ENCODE assay signal across 17 cellular contexts in genomic region chr16:27273330-27273669, GRCh38. TPM values are rescaled to one million over a fixed set of nuclear protein-coding genes. Genes with fewer than 3 reads are reported as not detected.
DNase-seq lines count a peak whose midpoint lies in the region; ATAC-seq, FAIRE-seq and TF ChIP-seq lines count a peak whose summit lies in the region.
"Had no signal": no experiment of that assay in that cellular context is flagged by ENCODE, and none has a peak within 500 bp of the region (broad histone marks: within the 10 kb centered on the region; RNA-seq: fewer than 3 reads in every experiment).

No MANE protein-coding gene starts in this region.

- no peak overlapping the region for H3K4me2 ChIP-seq in OCI-LY1 (ENCODE audit: low read length)
- H3K4me2 ChIP-seq: SK-N-SH had no signal

- peaks cover 8% of the 10 kb centered on the region for H3K9me3 Mint-ChIP-seq in activated CD4-positive, alpha-beta T cell treated with anti-CD3 and anti-CD28 coated beads, Interleukin-2, amount 10 ng/mL, durations not matched to agents 7 days and 5 days
- peaks cover 5% of the 10 kb centered on the region for H3K9me3 Mint-ChIP-seq in activated naive CD8-positive, alpha-beta T cell treated with anti-CD3 and anti-CD28 coated beads, Interleukin-2, amount 50 U/mL, for 24 hours

- no peak overlapping the region for H2AFZ ChIP-seq in OCI-LY1 (ENCODE audit: low read length)

- DNase-seq in activated CD4-positive, alpha-beta T cell treated with anti-CD3 and anti-CD28 coated beads, Interleukin-2, amount 10 ng/mL, durations not matched to agents 7 days and 5 days: no peak
- DNase-seq in activated CD4-positive, alpha-beta T cell treated with anti-CD3 and anti-CD28 coated beads for 4 hours: no peak
- DNase-seq in activated naive CD8-positive, alpha-beta T cell treated with anti-CD3 and anti-CD28 coated beads, Interleukin-2, amount 50 U/mL, for 24 hours: no peak
- DNase-seq in small intestine (no peak), A673 (ENCODE audit: low spot score) (no peak), germinal center (ENCODE audit: low spot score) (no peak)
- no peak for DNase-seq in effector CD4-positive, alpha-beta T cell
- DNase-seq: heart left ventricle, kidney, NCI-H2081, NCI-H524, pancreas, SK-N-SH, upper lobe of left lung had no signal

- H3K36me3 Mint-ChIP-seq in activated CD4-positive, alpha-beta T cell treated with anti-CD3 and anti-CD28 coated beads, Interleukin-2, amount 10 ng/mL, durations not matched to agents 7 days and 5 days (ENCODE audit: low read depth): peaks cover 9% of the 10 kb centered on the region
- H3K36me3 Mint-ChIP-seq in activated naive CD8-positive, alpha-beta T cell treated with anti-CD3 and anti-CD28 coated beads, Interleukin-2, amount 50 U/mL, for 24 hours (ENCODE audit: low read depth): peaks cover 15% of the 10 kb centered on the region

- peak overlapping the region; percentile 40 for H3K4me3 Mint-ChIP-seq in activated CD4-positive, alpha-beta T cell treated with anti-CD3 and anti-CD28 coated beads, Interleukin-2, amount 10 ng/mL, durations not matched to agents 7 days and 5 days
- peak overlapping the region; percentile 40 for H3K4me3 Mint-ChIP-seq in activated naive CD8-positive, alpha-beta T cell treated with anti-CD3 and anti-CD28 coated beads, Interleukin-2, amount 50 U/mL, for 24 hours
- H3K4me3 Mint-ChIP-seq: mesothelial cell of epicardium had no signal

- no peak for ATAC-seq in activated naive CD8-positive, alpha-beta T cell treated with anti-CD3 and anti-CD28 coated beads, Interleukin-2, amount 50 U/mL, for 24 hours
- ATAC-seq: heart left ventricle had no signal

- BruUV-seq in A673 (replicated peaks; lab: Mats Ljungman, UMichigan): no TSS peak

- TF ChIP-seq CTCF in OCI-LY1 (IDR thresholded peaks at IDR 0.05; ENCODE audit: low read length) (no peak), A673 (conservative IDR thresholded peaks at IDR 0.05; ENCODE audit: low read depth, low read length) (no peak)

- H3K4me1 ChIP-seq in OCI-LY1 (ENCODE audit: insufficient read depth, low read length, severe bottlenecking) (peaks cover 60% of the 10 kb centered on the region), small intestine (ENCODE audit: control insufficient read depth in 2 of 2, insufficient read depth in 1 of 2, low read depth in 1 of 2, low read length in 1 of 2) (peaks cover 2 to 5% of the 10 kb centered on the region in 2 donors), A673 (ENCODE audit: insufficient read depth, low read length, poor library complexity, severe bottlenecking) (peaks cover 8% of the 10 kb centered on the region)

- H4K20me1 ChIP-seq in OCI-LY1 (ENCODE audit: insufficient read depth, low read length): no peaks in the 10 kb centered on the region

- no peaks in the 10 kb centered on the region for H3F3A ChIP-seq in OCI-LY1 (ENCODE audit: insufficient read depth, low read length)

- H3K9me2 ChIP-seq in OCI-LY1 (ENCODE audit: low read depth, low read length): no peaks in the 10 kb centered on the region
- H3K9me2 ChIP-seq: SK-N-SH had no signal

- H3K9me3 ChIP-seq in OCI-LY1 (ENCODE audit: low read length) (no peaks in the 10 kb centered on the region), small intestine (ENCODE audit: control insufficient read depth, low read depth) (no peaks in the 10 kb centered on the region), A673 (ENCODE audit: low read depth, low read length, poor library complexity, severe bottlenecking) (no peaks in the 10 kb centered on the region)
- H3K9me3 ChIP-seq: heart left ventricle, pancreas, SK-N-SH, upper lobe of left lung had no signal

- POLR2A ChIA-PET in activated CD4-positive, alpha-beta T cell treated with anti-CD3 and anti-CD28 coated beads, Interleukin-2, amount 10 ng/mL, durations not matched to agents 7 days and 5 days (lab: Charles Lee): interaction anchor here (0.6 to 1.6 kb wide), 2 partner anchors 9 to 39 kb away, joined by 3 to 5 read pairs; no protein-coding TSS in a partner anchor
- POLR2A ChIA-PET in A673 (lab: Charles Lee; ENCODE audit: low non-redundant PET): interaction anchor here (0.6 kb wide), 1 partner anchor 10 kb away, joined by 3 read pairs; no protein-coding TSS in a partner anchor

- H3K36me3 ChIP-seq in OCI-LY1 (ENCODE audit: insufficient read depth, low read length) (no peaks in the 10 kb centered on the region), small intestine (ENCODE audit: control insufficient read depth in 2 of 2, insufficient read depth in 2 of 2, low read length in 2 of 2) (no peaks in the 10 kb centered on the region), A673 (ENCODE audit: insufficient read depth, low read length, poor library complexity, severe bottlenecking) (no peaks in the 10 kb centered on the region)
- H3K36me3 ChIP-seq: brain microvascular endothelial cell, heart left ventricle, pancreas, upper lobe of left lung had no signal

- H3K27me3 Mint-ChIP-seq in activated CD4-positive, alpha-beta T cell treated with anti-CD3 and anti-CD28 coated beads, Interleukin-2, amount 10 ng/mL, durations not matched to agents 7 days and 5 days: no peaks in the 10 kb centered on the region
- H3K27me3 Mint-ChIP-seq in activated naive CD8-positive, alpha-beta T cell treated with anti-CD3 and anti-CD28 coated beads, Interleukin-2, amount 50 U/mL, for 24 hours: no peaks in the 10 kb centered on the region

- CTCF ChIA-PET in activated CD4-positive, alpha-beta T cell treated with anti-CD3 and anti-CD28 coated beads, Interleukin-2, amount 10 ng/mL, durations not matched to agents 7 days and 5 days (lab: Charles Lee): interaction anchor here (0.6 to 2.8 kb wide), 9 partner anchors 8 to 106 kb away, joined by 3 to 7 read pairs (median 4); no protein-coding TSS in a partner anchor
- CTCF ChIA-PET in A673 (lab: Charles Lee): no interaction called here

- WGBS in small intestine, 3 donors: 90 to 96% (median 96%) methylated on average over 4 of the region's 4 CpGs

- intact Hi-C loops in A673 (cut with micrococcal nuclease; ENCODE audit: unreplicated experiment): no loop called here

- peaks cover 70% of the 10 kb centered on the region for H3K4me1 Mint-ChIP-seq in activated CD4-positive, alpha-beta T cell treated with anti-CD3 and anti-CD28 coated beads, Interleukin-2, amount 10 ng/mL, durations not matched to agents 7 days and 5 days
- H3K4me1 Mint-ChIP-seq in activated naive CD8-positive, alpha-beta T cell treated with anti-CD3 and anti-CD28 coated beads, Interleukin-2, amount 50 U/mL, for 24 hours: peaks cover 76% of the 10 kb centered on the region

- no peak overlapping the region for H3K4me3 ChIP-seq in OCI-LY1 (ENCODE audit: low read depth, low read length, poor library complexity, severe bottlenecking)
- no peak overlapping the region for H3K4me3 ChIP-seq in small intestine (ENCODE audit: low read depth in 1 of 2, low read length in 2 of 2)
- H3K4me3 ChIP-seq in A673 (ENCODE audit: low read depth, low read length, poor library complexity, severe bottlenecking): no peak overlapping the region
- H3K4me3 ChIP-seq: heart left ventricle, pancreas, upper lobe of left lung had no signal

- H3K9ac ChIP-seq in OCI-LY1 (ENCODE audit: low read length): no peak overlapping the region; the same call in 1 of the 2 replicates
- H3K9ac ChIP-seq: SK-N-SH had no signal

- peak overlapping the region; percentile 88 for H3K27ac Mint-ChIP-seq in activated CD4-positive, alpha-beta T cell treated with anti-CD3 and anti-CD28 coated beads, Interleukin-2, amount 10 ng/mL, durations not matched to agents 7 days and 5 days
- peak overlapping the region; percentile 97 for H3K27ac Mint-ChIP-seq in activated naive CD8-positive, alpha-beta T cell treated with anti-CD3 and anti-CD28 coated beads, Interleukin-2, amount 50 U/mL, for 24 hours
- H3K27ac Mint-ChIP-seq: mesothelial cell of epicardium had no signal

- FAIRE-seq in small intestine (lab: Jason Lieb, UNC): no peak
- FAIRE-seq: kidney, pancreas had no signal

- H3K27me3 ChIP-seq in OCI-LY1 (ENCODE audit: insufficient read depth, low read length): no peaks in the 10 kb centered on the region
- H3K27me3 ChIP-seq in small intestine (ENCODE audit: control insufficient read depth in 2 of 2, insufficient read depth in 2 of 2, low read length in 2 of 2): no peaks in the 10 kb centered on the region
- H3K27me3 ChIP-seq in A673 (replicated peaks; ENCODE audit: insufficient read depth, low read depth, low read length, poor library complexity): no peaks in the 10 kb centered on the region
- H3K27me3 ChIP-seq: brain microvascular endothelial cell, heart left ventricle, pancreas, upper lobe of left lung had no signal

- H3K79me2 ChIP-seq in OCI-LY1 (ENCODE audit: insufficient read depth, low read length): no peaks in the 10 kb centered on the region

- H3K27ac ChIP-seq in OCI-LY1 (ENCODE audit: low read depth, low read length, poor library complexity, severe bottlenecking) (peak overlapping the region; percentile 68), small intestine (ENCODE audit: low read depth in 1 of 2, low read length in 1 of 2) (peak overlapping the region; percentile 38 to 46), A673 (ENCODE audit: low read depth, low read length, poor library complexity, severe bottlenecking) (no peak overlapping the region)
- H3K27ac ChIP-seq: brain microvascular endothelial cell, pancreas, upper lobe of left lung had no signal

RNA-seq across cellular contexts. Expression of gene NSMCE1, which starts 4.7 kb away (rescaled TPM):
- total RNA-seq in activated CD4-positive, alpha-beta T cell treated with anti-CD3 and anti-CD28 coated beads, Interleukin-2, amount 10 ng/mL, durations not matched to agents 7 days and 5 days: 100 to 1,000 TPM in 1 of 2 experiments, 10 to 100 TPM in 1; 95.8 to 106 TPM
- 10 to 100 TPM; 37.8 to 66.1 (median 42.7) TPM for polyA plus RNA-seq in small intestine
- total RNA-seq in A673 (2021): 45.7 and 53.0 TPM in 2 replicates

RNA-seq across cellular contexts. Expression of gene IL4R, which starts 40.5 kb away (rescaled TPM):
- 100 to 1,000 TPM; 242 to 262 TPM for total RNA-seq in activated CD4-positive, alpha-beta T cell treated with anti-CD3 and anti-CD28 coated beads, Interleukin-2, amount 10 ng/mL, durations not matched to agents 7 days and 5 days
- polyA plus RNA-seq in small intestine: 10 to 100 TPM; 28.1 to 32.7 (median 28.6) TPM
- total RNA-seq in A673 (2021): 22.9 and 27.4 TPM in 2 replicates
